In genomic region chr3:15808679-15809078, GRCh38 we compare ENCODE assay signal across 25 cellular contexts.
"Had no signal": no experiment of that assay in that cellular context is flagged by ENCODE, and none has a peak within 500 bp of the region (broad histone marks: within the 10 kb centered on the region; RNA-seq: fewer than 3 reads in every experiment).

No MANE protein-coding gene starts in this region.

- H3K27ac Mint-ChIP-seq: activated CD4-positive, alpha-beta T cell treated with anti-CD3 and anti-CD28 coated beads for 36 hours; activated CD8-positive, alpha-beta memory T cell treated with anti-CD3 and anti-CD28 coated beads, Interleukin-2, amount 10 ng/mL, durations not matched to agents 7 days and 5 days; activated CD8-positive, alpha-beta T cell treated with anti-CD3 and anti-CD28 coated beads, Interleukin-2, amount 10 ng/mL, durations not matched to agents 7 days and 5 days; activated naive CD4-positive, alpha-beta T cell treated with anti-CD3 and anti-CD28 coated beads for 36 hours; activated naive CD8-positive, alpha-beta T cell treated with anti-CD3 and anti-CD28 coated beads for 36 hours; nephron progenitor cell had no signal

- H3K27ac ChIP-seq: adrenal gland, body of pancreas, cardiac muscle cell, epithelial cell of prostate, left lung, neutrophil, skin epidermis, transverse colon had no signal

- ATAC-seq: activated CD4-positive, alpha-beta T cell treated with anti-CD3 and anti-CD28 coated beads for 36 hours; activated CD8-positive, alpha-beta memory T cell treated with anti-CD3 and anti-CD28 coated beads, Interleukin-2, amount 10 ng/mL, durations not matched to agents 7 days and 5 days; activated CD8-positive, alpha-beta T cell treated with anti-CD3 and anti-CD28 coated beads, Interleukin-2, amount 10 ng/mL, durations not matched to agents 7 days and 5 days; body of pancreas; left lung; mucosa of descending colon; sciatic nerve had no signal

- H3K27me3 ChIP-seq: adrenal gland, body of pancreas, cardiac muscle cell, left lung, neutrophil, transverse colon had no signal

- H3K36me3 ChIP-seq: adrenal gland, cardiac muscle cell, left lung, neutrophil, transverse colon had no signal

- H3K4me3 Mint-ChIP-seq: activated CD4-positive, alpha-beta T cell treated with anti-CD3 and anti-CD28 coated beads for 36 hours; activated CD8-positive, alpha-beta memory T cell treated with anti-CD3 and anti-CD28 coated beads, Interleukin-2, amount 10 ng/mL, durations not matched to agents 7 days and 5 days; activated CD8-positive, alpha-beta T cell treated with anti-CD3 and anti-CD28 coated beads, Interleukin-2, amount 10 ng/mL, durations not matched to agents 7 days and 5 days; activated naive CD4-positive, alpha-beta T cell treated with anti-CD3 and anti-CD28 coated beads for 36 hours; activated naive CD8-positive, alpha-beta T cell treated with anti-CD3 and anti-CD28 coated beads for 36 hours; nephron progenitor cell had no signal

- H3K4me3 ChIP-seq: adrenal gland, body of pancreas, cardiac muscle cell, left lung, lung, mucosa of descending colon, skin epidermis, transverse colon had no signal

- H3K27me3 Mint-ChIP-seq: activated CD4-positive, alpha-beta T cell treated with anti-CD3 and anti-CD28 coated beads for 36 hours; activated CD8-positive, alpha-beta memory T cell treated with anti-CD3 and anti-CD28 coated beads, Interleukin-2, amount 10 ng/mL, durations not matched to agents 7 days and 5 days; activated naive CD8-positive, alpha-beta T cell treated with anti-CD3 and anti-CD28 coated beads for 36 hours had no signal

- H3K9me3 ChIP-seq: adrenal gland, body of pancreas, left lung, mucosa of descending colon, neutrophil, transverse colon had no signal

- DNase-seq: activated CD4-positive, alpha-beta T cell treated with anti-CD3 and anti-CD28 coated beads for 36 hours; activated CD4-positive, CD25-positive, alpha-beta regulatory T cell; activated CD8-positive, alpha-beta memory T cell treated with anti-CD3 and anti-CD28 coated beads, Interleukin-2, amount 10 ng/mL, durations not matched to agents 7 days and 5 days; activated CD8-positive, alpha-beta T cell treated with anti-CD3 and anti-CD28 coated beads, Interleukin-2, amount 10 ng/mL, durations not matched to agents 7 days and 5 days; activated effector memory CD4-positive, alpha-beta T cell treated with anti-CD3 and anti-CD28 coated beads, Interleukin-2, amount 50 U/mL, for 16 hours; activated naive CD4-positive, alpha-beta T cell treated with anti-CD3 and anti-CD28 coated beads for 36 hours; activated naive CD8-positive, alpha-beta T cell treated with anti-CD3 and anti-CD28 coated beads for 36 hours; adrenal gland; aorta; body of pancreas; effector CD8-positive, alpha-beta T cell; left lung; mucosa of descending colon; nephron progenitor cell; stimulated activated CD4-positive, alpha-beta T cell treated with anti-CD3 and anti-CD28 coated beads, Interleukin-4, amount 100 ng/mL, for 24 hours; stimulated activated CD8-positive, alpha-beta memory T cell treated with anti-CD3 and anti-CD28 coated beads, Interleukin-4, amount 100 ng/mL, for 48 hours; stimulated activated naive CD4-positive, alpha-beta T cell treated with Interleukin-2 at 50 U/mL for 16 hours; T-helper 1 cell; transverse colon had no signal

- H3K9me3 Mint-ChIP-seq: activated naive CD4-positive, alpha-beta T cell treated with anti-CD3 and anti-CD28 coated beads for 36 hours; activated naive CD8-positive, alpha-beta T cell treated with anti-CD3 and anti-CD28 coated beads for 36 hours; nephron progenitor cell had no signal
